In the genomic region with DNA sequence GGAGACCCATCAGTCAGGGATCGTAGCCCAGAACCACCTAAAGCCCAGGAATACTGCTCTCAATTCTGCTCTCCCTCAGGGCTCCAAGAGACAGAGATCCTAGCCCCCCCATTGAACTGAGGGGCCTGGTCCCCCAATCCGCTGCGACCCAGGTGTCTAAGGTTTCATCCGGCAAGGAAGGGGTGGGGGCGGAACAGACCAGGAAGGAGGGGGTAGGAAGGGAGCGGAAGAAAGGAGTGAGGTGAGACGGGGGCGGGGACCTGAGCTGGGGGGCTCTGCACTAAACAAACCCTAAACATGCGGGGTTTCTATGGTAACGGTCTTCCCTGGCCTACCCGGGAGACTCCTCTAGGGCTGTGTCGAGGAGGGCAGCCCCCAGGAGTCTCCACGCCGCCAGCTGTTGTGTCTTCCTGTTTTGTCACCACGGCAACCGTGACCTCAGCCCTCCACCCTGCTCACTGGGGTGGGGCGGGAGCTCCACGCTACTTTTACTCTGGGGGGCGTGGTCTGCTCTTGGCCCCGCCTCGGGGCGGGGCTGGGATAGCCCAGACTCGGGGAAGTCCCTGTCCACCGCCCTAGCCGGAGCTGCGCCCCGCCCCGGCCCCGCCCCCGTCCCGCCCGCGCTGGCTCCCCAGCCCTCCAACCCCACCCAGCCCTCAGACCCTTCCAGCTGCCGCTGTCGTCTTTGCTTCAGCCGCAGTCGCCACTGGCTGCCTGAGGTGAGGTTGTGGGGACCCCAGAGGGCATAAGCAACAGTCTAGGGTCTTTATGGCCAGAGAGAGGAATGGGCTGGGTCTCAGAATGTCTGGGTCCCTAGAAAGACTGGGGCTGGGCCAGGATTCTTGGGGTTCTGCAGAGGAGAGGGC, we compare ENCODE assay signal across 8 cellular contexts. TPM values are rescaled to one million over a fixed set of nuclear protein-coding genes. Genes with fewer than 3 reads are reported as not detected.
DNase-seq lines count a peak whose midpoint lies in the region; ATAC-seq and TF ChIP-seq lines count a peak whose summit lies in the region.

A gene with protein sequence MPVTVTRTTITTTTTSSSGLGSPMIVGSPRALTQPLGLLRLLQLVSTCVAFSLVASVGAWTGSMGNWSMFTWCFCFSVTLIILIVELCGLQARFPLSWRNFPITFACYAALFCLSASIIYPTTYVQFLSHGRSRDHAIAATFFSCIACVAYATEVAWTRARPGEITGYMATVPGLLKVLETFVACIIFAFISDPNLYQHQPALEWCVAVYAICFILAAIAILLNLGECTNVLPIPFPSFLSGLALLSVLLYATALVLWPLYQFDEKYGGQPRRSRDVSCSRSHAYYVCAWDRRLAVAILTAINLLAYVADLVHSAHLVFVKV (plus strand): TSS at position 659 of the 866 bp plus-strand sequence. CDS start 5,647 bp downstream, outside the sequence.

- H3K4me2 ChIP-seq in osteoblast (ENCODE audit: insufficient read depth, low read length), result peak within 1 kb of the TSS; percentile 91

- CTCF ChIA-PET in T-cell (lab: Charles Lee), result interaction anchor here in 1 of 2 donors (0.5 to 1.7 kb wide), 3 partner anchors 9 to 139 kb away, joined by 3 to 4 read pairs (median 3); a partner anchor contains a TSS

- DNase-seq in DMS 273 treated with DMSO at 0.1 percent for 48 hours (lab: John Stamatoyannopoulos, UW) (peak; percentile 48), HuH-7 (ENCODE audit: low spot score) (peak; percentile 95), T-cell (peak; percentile 99 to 100 (median 100)), Right ventricle myocardium inferior (ENCODE audit: missing footprints) (peak; percentile 100), osteoblast (ENCODE audit: insufficient read length, low spot score, missing footprints) (peak; percentile 100)
- DNase-seq in activated naive CD8-positive, alpha-beta T cell treated with anti-CD3 and anti-CD28 coated beads, Interleukin-2, amount 50 U/mL, for 24 hours, result peak; percentile 99

- H3K36me3 Mint-ChIP-seq in T-cell, result peaks cover 7% of the 10 kb centered on the region
- H3K36me3 Mint-ChIP-seq in activated naive CD8-positive, alpha-beta T cell treated with anti-CD3 and anti-CD28 coated beads, Interleukin-2, amount 50 U/mL, for 24 hours (ENCODE audit: low read depth), result peaks cover 6% of the 10 kb centered on the region

- intact Hi-C loops in Right ventricle myocardium inferior (cut with DNase I), result loop anchor here (5.0 to 10.0 kb wide), 2 partner anchors 325 to 597 kb away; a partner anchor contains a TSS

- no peaks in the 10 kb centered on the region for H3K27me3 ChIP-seq in osteoblast (ENCODE audit: insufficient read depth, low read length)

- H3K9me3 ChIP-seq in osteoblast (ENCODE audit: low read depth, low read length), result no peaks in the 10 kb centered on the region

- H3K4me1 Mint-ChIP-seq in T-cell, result peaks cover 37 to 48% (median 42%) of the 10 kb centered on the region in 3 donors
- peaks cover 38% of the 10 kb centered on the region for H3K4me1 Mint-ChIP-seq in activated naive CD8-positive, alpha-beta T cell treated with anti-CD3 and anti-CD28 coated beads, Interleukin-2, amount 50 U/mL, for 24 hours

- no peaks in the 10 kb centered on the region for H3K9me3 Mint-ChIP-seq in T-cell
- H3K9me3 Mint-ChIP-seq in activated naive CD8-positive, alpha-beta T cell treated with anti-CD3 and anti-CD28 coated beads, Interleukin-2, amount 50 U/mL, for 24 hours, result no peaks in the 10 kb centered on the region

- H3K4me3 Mint-ChIP-seq in T-cell, result peak within 1 kb of the TSS; percentile 96 to 99 (median 96)
- peak within 1 kb of the TSS; percentile 92 for H3K4me3 Mint-ChIP-seq in activated naive CD8-positive, alpha-beta T cell treated with anti-CD3 and anti-CD28 coated beads, Interleukin-2, amount 50 U/mL, for 24 hours

- H3K4me1 ChIP-seq in osteoblast (ENCODE audit: insufficient read depth, low read length), result peaks cover 15% of the 10 kb centered on the region

- peaks cover 4% of the 10 kb centered on the region for H3K36me3 ChIP-seq in osteoblast (ENCODE audit: insufficient read depth, low read length)

- H2AFZ ChIP-seq in osteoblast (ENCODE audit: low read length), result peak within 1 kb of the TSS; percentile 41

- H3K27ac ChIP-seq in osteoblast (ENCODE audit: low read depth, low read length) (peak within 1 kb of the TSS; percentile 98), temporal lobe (ENCODE audit: low read depth, low read length) (peak within 1 kb of the TSS; percentile 100)

- H3K79me2 ChIP-seq in osteoblast (ENCODE audit: insufficient read depth, low read length), result peaks cover 29% of the 10 kb centered on the region

- TF ChIP-seq CTCF in osteoblast (IDR thresholded peaks at IDR 0.05; ENCODE audit: extremely low read depth, low read depth, low read length), result no peak

- peak within 1 kb of the TSS; percentile 95 to 97 for H3K27ac Mint-ChIP-seq in T-cell
- peak within 1 kb of the TSS; percentile 94 for H3K27ac Mint-ChIP-seq in activated naive CD8-positive, alpha-beta T cell treated with anti-CD3 and anti-CD28 coated beads, Interleukin-2, amount 50 U/mL, for 24 hours

- peak within 1 kb of the TSS; percentile 84 for H3K4me3 ChIP-seq in osteoblast (ENCODE audit: insufficient read depth, low read length)

- peaks cover 11% of the 10 kb centered on the region for H4K20me1 ChIP-seq in osteoblast (ENCODE audit: insufficient read depth, low read length)

- H3K27me3 Mint-ChIP-seq in T-cell, result no peaks in the 10 kb centered on the region
- no peaks in the 10 kb centered on the region for H3K27me3 Mint-ChIP-seq in activated naive CD8-positive, alpha-beta T cell treated with anti-CD3 and anti-CD28 coated beads, Interleukin-2, amount 50 U/mL, for 24 hours

- ATAC-seq in GM21526 (IDR thresholded peaks at IDR 0.05; ENCODE audit: low FRiP score, unreplicated experiment) (peak; percentile 52), T-cell (replicated peaks in 1 of 4) (peak; percentile 74 to 82 (median 77)), Right ventricle myocardium inferior (peak; percentile 89)
- ATAC-seq in activated naive CD8-positive, alpha-beta T cell treated with anti-CD3 and anti-CD28 coated beads, Interleukin-2, amount 50 U/mL, for 24 hours, result peak; percentile 86

- POLR2A ChIA-PET in T-cell (lab: Charles Lee), result interaction anchor here (0.6 to 1.7 kb wide), 11 partner anchors 8 to 583 kb away, joined by 3 to 13 read pairs (median 5); a partner anchor contains a TSS

RNA-seq across cellular contexts. Expression of the gene that starts here (rescaled TPM):
- total RNA-seq in T-cell (100 to 1,000 TPM in 2 of 5 donors, 10 to 100 TPM in 3; 49.9 to 335 (median 70.9) TPM), Right ventricle myocardium inferior (141 TPM), osteoblast (16.2 and 17.4 TPM in 2 replicates), temporal lobe (3.9 TPM)

Comparison
In these comparisons a context has a peak if more than half of its experiments do, and no peak if none do; other contexts are left out.
1. Peak in every context shown above with its lines: DNase-seq, ATAC-seq, H3K4me3 ChIP-seq and H3K27ac ChIP-seq.
2. DNase-seq: peak in every context shown above with its lines; median percentile 100 in T-cell; 100 in Right ventricle myocardium inferior; 100 in osteoblast; 99 in activated naive CD8-positive, alpha-beta T cell treated with anti-CD3 and anti-CD28 coated beads, Interleukin-2, amount 50 U/mL, for 24 hours; 95 in HuH-7; 48 in DMS 273 treated with DMSO at 0.1 percent for 48 hours.